ENCODE assay signal across 24 cellular contexts in the genomic region with DNA sequence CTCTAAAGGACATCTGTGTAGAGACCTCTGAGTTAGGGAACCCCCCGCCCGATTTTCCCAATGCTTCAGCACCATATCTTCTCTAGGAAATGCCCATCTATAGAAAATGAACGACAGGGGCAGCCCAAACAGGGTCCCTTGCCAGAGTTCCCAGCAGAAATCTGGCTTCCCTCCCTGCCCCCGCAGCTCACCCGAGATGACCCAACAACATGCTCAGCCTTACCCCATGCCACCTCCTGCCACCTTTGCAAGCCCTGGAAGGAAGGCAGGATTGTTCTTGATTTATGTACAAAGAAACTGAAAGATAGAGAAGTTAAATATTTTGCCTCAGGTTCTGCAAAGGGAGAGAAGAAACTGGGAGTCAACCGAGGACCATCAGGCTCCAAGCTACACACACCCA.
"Had no signal": no experiment of that assay in that cellular context is flagged by ENCODE, and none has a peak within 500 bp of the region (broad histone marks: within the 10 kb centered on the region; RNA-seq: fewer than 3 reads in every experiment).

No MANE protein-coding gene starts in this region.

- H3K9me3 Mint-ChIP-seq: immature natural killer cell; nephron; neural progenitor cell; stimulated activated effector memory CD8-positive, alpha-beta T cell treated with anti-CD3 and anti-CD28 coated beads, Interleukin-12 subunit alpha, Interleukin-12 subunit beta, amount 100 ng/mL, for 72 hours had no signal

- ATAC-seq: left ventricle myocardium superior; sciatic nerve; stimulated activated effector memory CD8-positive, alpha-beta T cell treated with anti-CD3 and anti-CD28 coated beads, Interleukin-12 subunit alpha, Interleukin-12 subunit beta, amount 100 ng/mL, for 72 hours; stimulated activated naive CD8-positive, alpha-beta T cell treated with anti-CD3 and anti-CD28 coated beads, Interleukin-15, Interleukin-2, amounts not matched to agents 100 U/mL and 50 U/mL, for 24 hours had no signal

- H3K27ac Mint-ChIP-seq: immature natural killer cell; memory B cell; nephron; neural progenitor cell; progenitor cell of endocrine pancreas; stimulated activated effector memory CD8-positive, alpha-beta T cell treated with anti-CD3 and anti-CD28 coated beads, Interleukin-12 subunit alpha, Interleukin-12 subunit beta, amount 100 ng/mL, for 72 hours had no signal

- H3K4me3 ChIP-seq: coronary artery, esophagus squamous epithelium, lung, neural progenitor cell, thoracic aorta, tibial nerve, upper lobe of left lung, uterus had no signal

- H3K27me3 ChIP-seq: esophagus squamous epithelium, neural progenitor cell, tibial nerve, upper lobe of left lung, uterus had no signal

- H3K27me3 Mint-ChIP-seq: memory B cell had no signal

- H3K36me3 Mint-ChIP-seq: immature natural killer cell; memory B cell; neural progenitor cell; stimulated activated effector memory CD8-positive, alpha-beta T cell treated with anti-CD3 and anti-CD28 coated beads, Interleukin-12 subunit alpha, Interleukin-12 subunit beta, amount 100 ng/mL, for 72 hours had no signal

- H2AFZ ChIP-seq: neural progenitor cell, parathyroid adenoma had no signal

- H3K4me1 ChIP-seq: esophagus squamous epithelium, parathyroid adenoma, tibial nerve, upper lobe of left lung, uterus had no signal

- H3K4me2 ChIP-seq: neural progenitor cell had no signal

- DNase-seq: dermis blood vessel endothelial cell; effector memory CD4-positive, alpha-beta T cell; erythroblast; esophagus squamous epithelium; foreskin melanocyte; hypothalamus; immature natural killer cell; left ventricle myocardium superior; stimulated activated CD4-positive, alpha-beta T cell treated with anti-CD3 and anti-CD28 coated beads, Interleukin-2, amount 100 ng/mL, for 24 hours; stimulated activated CD4-positive, alpha-beta T cell treated with anti-CD3 and anti-CD28 coated beads, Interleukin-4, amount 100 ng/mL, for 24 hours; stimulated activated naive CD8-positive, alpha-beta T cell treated with anti-CD3 and anti-CD28 coated beads, Interleukin-15, Interleukin-2, amounts not matched to agents 100 U/mL and 50 U/mL, for 24 hours; upper lobe of left lung; uterus had no signal

- H3K9me3 ChIP-seq: esophagus squamous epithelium, thoracic aorta, upper lobe of left lung, uterus had no signal

- H3K4me1 Mint-ChIP-seq: immature natural killer cell; memory B cell; nephron; stimulated activated effector memory CD8-positive, alpha-beta T cell treated with anti-CD3 and anti-CD28 coated beads, Interleukin-12 subunit alpha, Interleukin-12 subunit beta, amount 100 ng/mL, for 72 hours had no signal

- H3K36me3 ChIP-seq: esophagus squamous epithelium, neural progenitor cell, thoracic aorta, tibial nerve, upper lobe of left lung, uterus had no signal

- H3K4me3 Mint-ChIP-seq: immature natural killer cell; memory B cell; nephron; neural progenitor cell; stimulated activated effector memory CD8-positive, alpha-beta T cell treated with anti-CD3 and anti-CD28 coated beads, Interleukin-12 subunit alpha, Interleukin-12 subunit beta, amount 100 ng/mL, for 72 hours had no signal

- H3K27ac ChIP-seq: coronary artery, esophagus squamous epithelium, neural progenitor cell, parathyroid adenoma, thoracic aorta, tibial nerve, upper lobe of left lung, uterus had no signal

- H3K79me2 ChIP-seq: parathyroid adenoma had no signal

- H3K9ac ChIP-seq: neural progenitor cell, parathyroid adenoma had no signal
